In the genomic region with DNA sequence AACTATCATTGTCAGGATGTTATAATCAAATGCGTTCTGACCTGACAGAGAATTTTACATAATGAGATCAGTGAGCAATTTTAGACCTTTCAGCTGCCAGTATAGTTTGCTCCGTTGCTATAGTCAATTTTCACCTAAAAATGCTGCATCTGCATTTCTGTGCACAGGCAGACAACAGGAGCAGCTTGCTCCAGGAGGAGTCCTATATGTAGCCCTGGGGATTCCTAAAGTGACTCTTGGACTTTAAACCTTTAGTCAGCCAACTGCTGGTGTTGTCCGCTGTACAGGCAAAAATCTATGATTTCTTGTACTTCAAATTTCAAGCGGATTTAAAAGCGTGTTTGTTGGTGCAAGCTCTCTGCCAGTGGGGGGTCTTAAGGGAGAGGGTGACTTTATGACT, we compare ENCODE assay signal across 31 cellular contexts. TPM values are rescaled to one million over a fixed set of nuclear protein-coding genes. Genes with fewer than 3 reads are reported as not detected.
"Had no signal": no experiment of that assay in that cellular context is flagged by ENCODE, and none has a peak within 500 bp of the region (broad histone marks: within the 10 kb centered on the region; RNA-seq: fewer than 3 reads in every experiment).

No MANE protein-coding gene starts in this region.

- H3K4me1 ChIP-seq: body of pancreas, esophagus muscularis mucosa, foreskin keratinocyte, gastrocnemius medialis had no signal

- ATAC-seq: activated CD4-positive, CD25-positive, alpha-beta regulatory T cell treated with anti-CD3 and anti-CD28 coated beads, Interleukin-2, amount 50 U/mL, for 24 hours; activated CD8-positive, alpha-beta T cell treated with anti-CD3 and anti-CD28 coated beads for 36 hours; activated T-cell treated with anti-CD3 and anti-CD28 coated beads, Interleukin-2, amount 50 U/mL, for 4 hours; activated T-helper 17 cell treated with anti-CD3 and anti-CD28 coated beads, Interleukin-2, amount 50 U/mL, for 72 hours; body of pancreas; effector memory CD8-positive, alpha-beta T cell; gastrocnemius medialis; T-helper 17 cell had no signal

- DNase-seq: activated B cell treated with CpG ODN at 0.5 μM for 24 hours; activated CD4-positive, alpha-beta T cell treated with anti-CD3 and anti-CD28 coated beads for 48 hours; activated CD4-positive, alpha-beta T cell treated with anti-CD3 and anti-CD28 coated beads, Interleukin-2, amount 50 U/mL, for 1 hour; activated CD4-positive, alpha-beta T cell treated with anti-CD3 and anti-CD28 coated beads, Interleukin-2, amount 50 U/mL, for 48 hours; activated CD8-positive, alpha-beta memory T cell treated with anti-CD3 and anti-CD28 coated beads for 24 hours; activated CD8-positive, alpha-beta T cell treated with anti-CD3 and anti-CD28 coated beads for 36 hours; activated effector memory CD4-positive, alpha-beta T cell treated with Interleukin-2 at 50 U/mL for 16 hours; activated gamma-delta T cell treated with Interleukin-2 at 50 U/mL for 16 hours; activated naive CD4-positive, alpha-beta T cell treated with anti-CD3 and anti-CD28 coated beads, Interleukin-2, amount 50 U/mL, for 16 hours; activated naive CD4-positive, alpha-beta T cell treated with Interleukin-2 at 50 U/mL for 16 hours; activated T-cell treated with anti-CD3 and anti-CD28 coated beads, Interleukin-2, amount 50 U/mL, for 4 hours; amniotic stem cell; anterior cingulate cortex; body of pancreas; caudate nucleus; cortex of kidney; dermis blood vessel endothelial cell; effector CD4-positive, alpha-beta T cell; effector memory CD8-positive, alpha-beta T cell; erythroblast; foreskin keratinocyte; gastrocnemius medialis; glutamatergic neuron; T-helper 1 cell; T-helper 17 cell; T1000; WERI-Rb-1 had no signal

- H3K27me3 ChIP-seq: body of pancreas, esophagus muscularis mucosa, foreskin keratinocyte, gastrocnemius medialis had no signal

- H3K36me3 ChIP-seq: gastrocnemius medialis, WERI-Rb-1 had no signal

- FAIRE-seq: colon had no signal

- H3K4me3 ChIP-seq: body of pancreas, esophagus muscularis mucosa, gastrocnemius medialis had no signal

- H3K9me3 ChIP-seq: body of pancreas, esophagus muscularis mucosa, gastrocnemius medialis had no signal

- H3K27ac ChIP-seq: body of pancreas, esophagus muscularis mucosa, foreskin keratinocyte, gastrocnemius medialis, WERI-Rb-1 had no signal

RNA-seq across cellular contexts. Expression of a gene that starts 25.7 kb away (rescaled TPM):
- total RNA-seq: activated T-helper 17 cell treated with anti-CD3 and anti-CD28 coated beads, Interleukin-2, amount 50 U/mL, for 72 hours had no signal
